ENCODE assay signal across 10 cellular contexts in genomic region chr11:115581871-115582639, GRCh38.
DNase-seq lines count a peak whose midpoint lies in the region; ATAC-seq, FAIRE-seq and TF ChIP-seq lines count a peak whose summit lies in the region.
"Had no signal": no experiment of that assay in that cellular context is flagged by ENCODE, and none has a peak within 500 bp of the region (broad histone marks: within the 10 kb centered on the region; RNA-seq: fewer than 3 reads in every experiment).

No MANE protein-coding gene starts in this region.

- 56 to 67% (median 65%) methylated on average over 20 of the region's 20 CpGs for WGBS in psoas muscle, 3 donors

- DNase-seq in NCI-H2171 treated with DMSO at 0.1 percent for 48 hours (lab: John Stamatoyannopoulos, UW) (peak; percentile 95), bronchial epithelial cell (ENCODE audit: low read depth) (peak; percentile 62), psoas muscle (no peak), cortex of kidney (lab: John Stamatoyannopoulos, UW) (no peak), endothelial cell (ENCODE audit: low spot score) (no peak)
- DNase-seq in naive thymus-derived CD8-positive, alpha-beta T cell: no peak
- DNase-seq: HFFc6, Karpas-422 had no signal

- intact Hi-C loops in psoas muscle (cut with DNase I): no loop called here

- H3K36me3 ChIP-seq in HEK293 (ENCODE audit: control insufficient read depth in 2 of 2, insufficient read depth in 1 of 2, low read length in 2 of 2): no peaks in the 10 kb centered on the region
- no peaks in the 10 kb centered on the region for H3K36me3 ChIP-seq in bronchial epithelial cell (ENCODE audit: control insufficient read depth, insufficient read depth, low read length)
- no peaks in the 10 kb centered on the region for H3K36me3 ChIP-seq in psoas muscle (ENCODE audit: insufficient read depth in 1 of 2, low read depth in 1 of 2)
- H3K36me3 ChIP-seq: stomach had no signal

- H3K36me3 Mint-ChIP-seq in naive thymus-derived CD8-positive, alpha-beta T cell: no peaks in the 10 kb centered on the region
- H3K36me3 Mint-ChIP-seq in endothelial cell (ENCODE audit: low read depth, unreplicated experiment): no peaks in the 10 kb centered on the region

- CTCF ChIA-PET in HEK293 (lab: Yijun Ruan, JAX): interaction anchor here (0.5 to 1.6 kb wide), 10 partner anchors 19 to 299 kb away, joined by 3 to 5 read pairs (median 4); partner anchors contain the start of gene CADM1

- H3K4me1 ChIP-seq in HEK293 (ENCODE audit: control insufficient read depth, insufficient read depth, low read length) (0 out of 2 replicates have a peak, but pooled peaks cover 3% of the 10 kb centered on the region), psoas muscle (no peaks in the 10 kb centered on the region)

- POLR2A ChIA-PET in HEK293 (lab: Yijun Ruan, JAX): interaction anchor here (0.6 to 2.1 kb wide), 4 partner anchors 35 to 79 kb away, joined by 4 to 10 read pairs (median 4); partner anchors contain the start of gene CADM1
- POLR2A ChIA-PET in naive thymus-derived CD8-positive, alpha-beta T cell (lab: Charles Lee): no interaction called here

- no peak overlapping the region for H3K4me3 ChIP-seq in HEK293 (ENCODE audit: low read depth, low read length)
- no peak overlapping the region for H3K4me3 ChIP-seq in bronchial epithelial cell (ENCODE audit: low read depth, low read length)
- no peak overlapping the region for H3K4me3 ChIP-seq in psoas muscle
- H3K4me3 ChIP-seq: stomach had no signal

- peaks cover 0 to 6% (median 0%) of the 10 kb centered on the region in 9 donors for H3K9me3 Mint-ChIP-seq in naive thymus-derived CD8-positive, alpha-beta T cell
- H3K9me3 Mint-ChIP-seq in endothelial cell (ENCODE audit: unreplicated experiment): no peaks in the 10 kb centered on the region

- H3K27me3 ChIP-seq in bronchial epithelial cell (ENCODE audit: control insufficient read depth, insufficient read depth, low read length): no peaks in the 10 kb centered on the region
- no peaks in the 10 kb centered on the region for H3K27me3 ChIP-seq in psoas muscle (ENCODE audit: insufficient read depth in 3 of 3, low read length in 2 of 3)
- H3K27me3 ChIP-seq: stomach had no signal

- FAIRE-seq in bronchial epithelial cell (lab: Jason Lieb, UNC): no peak

- peak; percentile 39; the same call in 1 of the 2 replicates for TF ChIP-seq CTCF in HEK293 (tag by site-specific recombination; IDR thresholded peaks at IDR 0.05)
- peak; percentile 48 for TF ChIP-seq CTCF in bronchial epithelial cell (IDR thresholded peaks at IDR 0.05; ENCODE audit: insufficient read depth, low read length, severe bottlenecking)
- no peak for TF ChIP-seq CTCF in psoas muscle (IDR thresholded peaks at IDR 0.05)
- no peak for TF ChIP-seq CTCF in endothelial cell (IDR thresholded peaks at IDR 0.05; ENCODE audit: unreplicated experiment)

- H3K4me3 Mint-ChIP-seq in naive thymus-derived CD8-positive, alpha-beta T cell: no peak overlapping the region
- H3K4me3 Mint-ChIP-seq in endothelial cell (ENCODE audit: unreplicated experiment): no peak overlapping the region
- H3K4me3 Mint-ChIP-seq: HFFc6 had no signal

- H3K27ac Mint-ChIP-seq in naive thymus-derived CD8-positive, alpha-beta T cell: no peak overlapping the region
- H3K27ac Mint-ChIP-seq in endothelial cell (ENCODE audit: unreplicated experiment): no peak overlapping the region
- H3K27ac Mint-ChIP-seq: HFFc6 had no signal

- peak overlapping the region; percentile 76 for H3K27ac ChIP-seq in HEK293 (ENCODE audit: extremely low read depth, low read depth, low read length)
- no peak overlapping the region for H3K27ac ChIP-seq in psoas muscle
- H3K27ac ChIP-seq: stomach had no signal

- H3K4me1 Mint-ChIP-seq in naive thymus-derived CD8-positive, alpha-beta T cell: peaks cover 0 to under 1% (median 0%) of the 10 kb centered on the region in 4 donors
- peaks cover 2% of the 10 kb centered on the region for H3K4me1 Mint-ChIP-seq in endothelial cell (ENCODE audit: unreplicated experiment)

- H3K9me3 ChIP-seq in HEK293 (ENCODE audit: control insufficient read depth, insufficient read depth, low read depth, low read length) (no peaks in the 10 kb centered on the region), psoas muscle (no peaks in the 10 kb centered on the region)
- H3K9me3 ChIP-seq: stomach had no signal

- H3K27me3 Mint-ChIP-seq in naive thymus-derived CD8-positive, alpha-beta T cell: peaks cover 0 to 10% (median 3%) of the 10 kb centered on the region in 5 donors
- peaks cover 4% of the 10 kb centered on the region for H3K27me3 Mint-ChIP-seq in endothelial cell (ENCODE audit: unreplicated experiment)

- peak in 3 of 4 donors; percentile 57 to 76 (median 71) for ATAC-seq in psoas muscle
- ATAC-seq in naive thymus-derived CD8-positive, alpha-beta T cell: no peak

TF ChIP-seq in HEK293, 187 proteins besides CTCF, POLR2A, EP300 and RAD21 (continues in another document):
- TF ChIP-seq ZNF19 (tag by site-specific recombination; IDR thresholded peaks at IDR 0.05; ENCODE audit: low read depth): no peak
- no peak for TF ChIP-seq ZNF174 (tag by site-specific recombination; IDR thresholded peaks at IDR 0.05)
- TF ChIP-seq ZBTB26 (tag by site-specific recombination; optimal IDR thresholded peaks at IDR 0.05): peak; percentile 14
- no peak for TF ChIP-seq ZNF529 (tag by site-specific recombination; IDR thresholded peaks at IDR 0.05; ENCODE audit: insufficient replicate concordance)
- TF ChIP-seq BCL11B (tag by site-specific recombination; IDR thresholded peaks at IDR 0.05; ENCODE audit: low read depth): no peak
- TF ChIP-seq ZNF16 (tag by site-specific recombination; IDR thresholded peaks at IDR 0.05; ENCODE audit: low read depth): peak; percentile 51; the same call in 1 of the 2 replicates
- TF ChIP-seq FEZF1 (tag by site-specific recombination; IDR thresholded peaks at IDR 0.05): no peak
- TF ChIP-seq ZFP41 (tag by site-specific recombination; IDR thresholded peaks at IDR 0.05; ENCODE audit: borderline replicate concordance): no peak
- TF ChIP-seq ZBTB6 (tag by site-specific recombination; IDR thresholded peaks at IDR 0.05): no peak
- TF ChIP-seq MEIS1 (CRISPR knock-in tag; IDR thresholded peaks at IDR 0.05; ENCODE audit: borderline replicate concordance): no peak
- TF ChIP-seq ZNF148 (tag by site-specific recombination; IDR thresholded peaks at IDR 0.05; ENCODE audit: borderline replicate concordance): no peak
- TF ChIP-seq ZNF658 (tag by site-specific recombination; IDR thresholded peaks at IDR 0.05): no peak
- no peak for TF ChIP-seq ZNF558 (tag by site-specific recombination; IDR thresholded peaks at IDR 0.05)
- TF ChIP-seq KLF8 (tag by site-specific recombination; IDR thresholded peaks at IDR 0.05): peak; percentile 92
- TF ChIP-seq ZNF10 (tag by site-specific recombination; IDR thresholded peaks at IDR 0.05): no peak
- TF ChIP-seq ZNF561 (tag by site-specific recombination; IDR thresholded peaks at IDR 0.05; ENCODE audit: borderline replicate concordance): no peak

Comparison
In these comparisons a context has a peak if more than half of its experiments do, and no peak if none do; other contexts are left out.
1. CTCF ChIP-seq: peak in HEK293 (single experiment) and bronchial epithelial cell (single experiment); none in psoas muscle (single experiment) and endothelial cell (single experiment).
2. DNase-seq: peak in NCI-H2171 treated with DMSO at 0.1 percent for 48 hours (single experiment) and bronchial epithelial cell (single experiment); none in psoas muscle (0 of 2), naive thymus-derived CD8-positive, alpha-beta T cell (0 of 10), cortex of kidney (single experiment) and endothelial cell (single experiment).
3. ATAC-seq: peak in psoas muscle (3 of 4); none in naive thymus-derived CD8-positive, alpha-beta T cell (0 of 2).